11 cellular contexts compared by ENCODE assay signal in genomic region chr11:33703771-33704170, GRCh38. TPM values are rescaled to one million over a fixed set of nuclear protein-coding genes. Genes with fewer than 3 reads are reported as not detected.
DNase-seq lines count a peak whose midpoint lies in the region; ATAC-seq and TF ChIP-seq lines count a peak whose summit lies in the region.
"Had no signal": no experiment of that assay in that cellular context is flagged by ENCODE, and none has a peak within 500 bp of the region (broad histone marks: within the 10 kb centered on the region; RNA-seq: fewer than 3 reads in every experiment).

No MANE protein-coding gene starts in this region.

- DNase-seq in LoVo (ENCODE audit: low spot score) (peak; percentile 29), dermis blood vessel endothelial cell (peak; percentile 84), left lung (peak in 1 of 2 donors; percentile 55), substantia nigra (lab: John Stamatoyannopoulos, UW) (no peak), SKM-1 (lab: John Stamatoyannopoulos, UW; ENCODE audit: unreplicated experiment) (no peak), G401 (ENCODE audit: low spot score) (no peak), KBM-7 (no peak)
- DNase-seq: activated CD4-positive, alpha-beta T cell treated with anti-CD3 and anti-CD28 coated beads, Interleukin-2, amount 50 U/mL, for 4 hours; NCI-H1092 had no signal

- in situ Hi-C loops in G401 (cut with HindIII; ENCODE audit: low sequenced_read_pairs) (no loop called here), KBM-7 (cut with MboI; ENCODE audit: low pct_unique_long_range_greater_than_20kb, low sequenced_read_pairs) (no loop called here)

- ATAC-seq in left lung = peak; percentile 41
- no peak for ATAC-seq in HG03520 (IDR thresholded peaks at IDR 0.05; ENCODE audit: unreplicated experiment)

- peaks cover 0 to 29% of the 10 kb centered on the region in 2 donors for H3K36me3 ChIP-seq in left lung

- H3K4me3 ChIP-seq in left lung = no peak overlapping the region

- H3K27ac ChIP-seq in left lung (peak overlapping the region; percentile 80 to 85), substantia nigra (ENCODE audit: low read depth, low read length, poor library complexity, severe bottlenecking) (peak overlapping the region; percentile 32)

- H3K4me1 ChIP-seq in left lung = peaks cover 21 to 95% of the 10 kb centered on the region in 2 donors

- no peaks in the 10 kb centered on the region for H3K9me3 ChIP-seq in left lung

- no peaks in the 10 kb centered on the region for H3K27me3 ChIP-seq in left lung

- intact Hi-C loops in left lung (cut with DNase I) = no loop called here

- TF ChIP-seq CTCF in left lung (IDR thresholded peaks at IDR 0.05) = no peak

RNA-seq across cellular contexts. Expression of gene C11orf91, which starts 3.1 kb away (rescaled TPM):
- total RNA-seq in dermis blood vessel endothelial cell (not detected in 2 replicates), left lung (1 to 10 TPM in 1 of 2 donors, not detected in 1; 2.2 TPM)
- total RNA-seq in G401 (2014; rRNA removed; shearing (Covaris generic)) = not detected in 2 replicates
- total RNA-seq: dermis microvascular lymphatic vessel endothelial cell had no signal

RNA-seq across cellular contexts. Expression of gene CD59, which starts 32.5 kb away (rescaled TPM):
- total RNA-seq in dermis blood vessel endothelial cell (931 and 1,060 TPM in 2 replicates), left lung (1,000 to 10,000 TPM in 1 of 2 donors, 100 to 1,000 TPM in 1; 928 to 1,244 TPM)
- total RNA-seq in G401 (2014; rRNA removed; shearing (Covaris generic)) = 50.9 and 76.4 TPM in 2 replicates

Comparison
In these comparisons a context has a peak if more than half of its experiments do, and no peak if none do; other contexts are left out.
1. DNase-seq: peak in LoVo (single experiment) and dermis blood vessel endothelial cell (single experiment); none in substantia nigra (0 of 49), SKM-1 (single experiment), G401 (single experiment) and KBM-7 (single experiment).
2. RNA of gene CD59, which starts 32.5 kb away (total RNA-seq): 928 to 1,244 TPM in left lung and 931 to 1,060 TPM in dermis blood vessel endothelial cell; 50.9 to 76.4 TPM in G401; every median in the first group is over 10 times any median in the second.